In genomic region chr20:2093200-2093781, GRCh38 we compare ENCODE assay signal across 9 cellular contexts. TPM values are rescaled to one million over a fixed set of nuclear protein-coding genes. Genes with fewer than 3 reads are reported as not detected.
A peak's percentile ranks its signal among the peaks of the same experiment; 100 is the strongest.
DNase-seq lines count a peak whose midpoint lies in the region; ATAC-seq and TF ChIP-seq lines count a peak whose summit lies in the region.
"Had no signal": no experiment of that assay in that cellular context is flagged by ENCODE, and none has a peak within 500 bp of the region (broad histone marks: within the 10 kb centered on the region; RNA-seq: fewer than 3 reads in every experiment).

No MANE protein-coding gene starts in this region.

- H3K27ac Mint-ChIP-seq in activated T-helper 17 cell treated with anti-CD3 and anti-CD28 coated beads, Interleukin-2, amount 50 U/mL, for 72 hours = no peak overlapping the region

- no peak overlapping the region for H3K27ac ChIP-seq in psoas muscle
- H3K27ac ChIP-seq: SJSA1 had no signal

- no peak overlapping the region for H3K4me3 Mint-ChIP-seq in activated T-helper 17 cell treated with anti-CD3 and anti-CD28 coated beads, Interleukin-2, amount 50 U/mL, for 72 hours

- no peaks in the 10 kb centered on the region for H3K4me1 ChIP-seq in psoas muscle

- H3K4me1 Mint-ChIP-seq in activated T-helper 17 cell treated with anti-CD3 and anti-CD28 coated beads, Interleukin-2, amount 50 U/mL, for 72 hours = no peaks in the 10 kb centered on the region

- no peaks in the 10 kb centered on the region for H3K9me3 ChIP-seq in psoas muscle
- H3K9me3 ChIP-seq: SJSA1 had no signal

- H3K4me3 ChIP-seq in psoas muscle = no peak overlapping the region
- H3K4me3 ChIP-seq: SJSA1 had no signal

- TF ChIP-seq CTCF in psoas muscle (IDR thresholded peaks at IDR 0.05) = peak; percentile 31

- no peaks in the 10 kb centered on the region for H3K36me3 Mint-ChIP-seq in activated T-helper 17 cell treated with anti-CD3 and anti-CD28 coated beads, Interleukin-2, amount 50 U/mL, for 72 hours (ENCODE audit: low read depth)

- H3K27me3 ChIP-seq in psoas muscle (ENCODE audit: insufficient read depth in 3 of 3, low read length in 2 of 3) = peaks cover 0 to 24% (median 6%) of the 10 kb centered on the region in 3 donors

- H3K9me3 Mint-ChIP-seq in activated T-helper 17 cell treated with anti-CD3 and anti-CD28 coated beads, Interleukin-2, amount 50 U/mL, for 72 hours = no peaks in the 10 kb centered on the region

- intact Hi-C loops in psoas muscle (cut with DNase I) = no loop called here

- H3K36me3 ChIP-seq in psoas muscle (ENCODE audit: insufficient read depth in 1 of 2, low read depth in 1 of 2) = no peaks in the 10 kb centered on the region
- H3K36me3 ChIP-seq: SJSA1 had no signal

- ATAC-seq in psoas muscle = no peak
- no peak for ATAC-seq in HG02852 (IDR thresholded peaks at IDR 0.05; ENCODE audit: unreplicated experiment)
- ATAC-seq in activated T-helper 17 cell treated with anti-CD3 and anti-CD28 coated beads, Interleukin-2, amount 50 U/mL, for 72 hours (replicated peaks) = no peak

- WGBS in psoas muscle, 3 donors = 50 to 54% (median 50%) methylated on average over 4 of the region's 4 CpGs

- peak; percentile 34 for DNase-seq in NCI-H82 (lab: John Stamatoyannopoulos, UW)
- no peak for DNase-seq in NCI-H82 treated with DMSO at 0.1 percent for 48 hours (lab: John Stamatoyannopoulos, UW; ENCODE audit: unreplicated experiment)
- DNase-seq in NCI-H2171 (lab: John Stamatoyannopoulos, UW) = peak; percentile 3
- DNase-seq in cerebellar cortex (ENCODE audit: low spot score) = peak; percentile 23
- no peak for DNase-seq in psoas muscle
- DNase-seq in activated gamma-delta T cell treated with Interleukin-2 at 50 U/mL for 16 hours = no peak

- H3K27me3 Mint-ChIP-seq in activated T-helper 17 cell treated with anti-CD3 and anti-CD28 coated beads, Interleukin-2, amount 50 U/mL, for 72 hours = peaks cover 37% of the 10 kb centered on the region

RNA-seq across cellular contexts. Expression of gene STK35, which starts 8.3 kb away (rescaled TPM):
- total RNA-seq in psoas muscle = 1 to 10 TPM; 4.8 to 8.3 (median 5.4) TPM
- 1 to 10 TPM; 2.5 to 3.4 (median 2.7) TPM for polyA plus RNA-seq in psoas muscle
- total RNA-seq in activated T-helper 17 cell treated with anti-CD3 and anti-CD28 coated beads, Interleukin-2, amount 50 U/mL, for 72 hours = 10 to 100 TPM; 23.1 to 25.9 TPM

Comparison
In these comparisons a context has a peak if more than half of its experiments do, and no peak if none do; other contexts are left out.
1. DNase-seq: peak in NCI-H82 (single experiment), NCI-H2171 (single experiment) and cerebellar cortex (single experiment); none in NCI-H82 treated with DMSO at 0.1 percent for 48 hours (single experiment), psoas muscle (0 of 2) and activated gamma-delta T cell treated with Interleukin-2 at 50 U/mL for 16 hours (single experiment).